8 cellular contexts compared by ENCODE assay signal in the genomic region with DNA sequence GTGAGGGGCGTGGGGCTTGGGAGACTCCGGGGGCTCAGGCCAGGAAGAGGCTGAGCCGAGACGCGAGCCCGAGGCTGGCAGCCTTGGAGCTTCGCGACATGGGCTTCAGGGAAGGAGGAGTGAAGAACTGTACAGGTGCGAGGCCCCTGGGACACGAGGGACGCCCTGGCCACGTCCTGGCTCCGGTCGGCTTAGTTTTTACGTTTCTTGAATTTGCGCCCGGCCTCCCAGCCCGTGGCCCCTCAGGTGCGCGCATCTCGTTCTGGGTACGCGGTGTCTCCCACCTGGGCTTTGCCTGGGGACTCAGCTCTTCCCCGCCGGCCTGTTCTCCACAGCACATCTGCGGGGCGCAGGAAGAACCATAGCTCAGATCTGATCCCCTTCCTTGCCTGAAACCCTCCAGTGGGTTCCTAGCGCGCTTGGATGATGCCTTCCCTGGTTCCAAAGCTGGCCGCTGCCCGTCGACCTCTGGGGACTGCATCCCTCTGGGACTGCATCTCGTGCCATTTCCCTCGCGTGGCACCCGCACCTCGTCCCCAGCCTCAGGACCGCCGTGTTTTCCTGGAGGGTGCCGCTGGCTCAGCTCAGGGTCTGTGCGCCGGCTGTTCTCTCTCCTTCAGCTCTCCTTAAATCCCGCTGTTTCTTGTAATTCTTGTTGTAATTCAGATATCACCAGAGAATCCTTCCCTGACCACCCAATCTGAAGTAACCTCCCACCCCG. TPM values are rescaled to one million over a fixed set of nuclear protein-coding genes. Genes with fewer than 3 reads are reported as not detected.
DNase-seq lines count a peak whose midpoint lies in the region; ATAC-seq and TF ChIP-seq lines count a peak whose summit lies in the region.

No MANE protein-coding gene starts in this region.

- no peak for DNase-seq in CD4-positive, alpha-beta memory T cell
- no peak for DNase-seq in PC-9
- DNase-seq in OCI-M2 (lab: John Stamatoyannopoulos, UW; ENCODE audit: unreplicated experiment), result no peak
- DNase-seq in H4 (ENCODE audit: low spot score), result no peak

- H3K4me3 Mint-ChIP-seq in CD4-positive, alpha-beta memory T cell, result peak overlapping the region; percentile 91 to 98 (median 96)

- H3K27ac Mint-ChIP-seq in CD4-positive, alpha-beta memory T cell, result peak overlapping the region; percentile 29 to 91 (median 78)

- peak overlapping the region; percentile 96 for H3K4me2 ChIP-seq in PC-9

- H3K4me1 ChIP-seq in CD4-positive, alpha-beta memory T cell (ENCODE audit: insufficient read depth, low read length), result peaks cover 18% of the 10 kb centered on the region
- H3K4me1 ChIP-seq in PC-9 (replicated peaks; ENCODE audit: insufficient read depth) (peaks cover 20% of the 10 kb centered on the region), esophagus (ENCODE audit: control insufficient read depth in 2 of 2, insufficient read depth in 2 of 2, low read length in 1 of 2) (peaks cover 2 to 3% of the 10 kb centered on the region in 2 donors), neuron (ENCODE audit: insufficient read depth, low read length) (peaks cover 6% of the 10 kb centered on the region)

- peak overlapping the region; percentile 34 to 81 for H3K4me3 ChIP-seq in CD4-positive, alpha-beta memory T cell (ENCODE audit: low read length in 2 of 2)
- H3K4me3 ChIP-seq in PC-9, result peak overlapping the region; percentile 69
- peak overlapping the region; percentile 73 to 96 for H3K4me3 ChIP-seq in esophagus (ENCODE audit: low read depth in 1 of 2, low read length in 2 of 2)
- peak overlapping the region; percentile 75 for H3K4me3 ChIP-seq in neuron (ENCODE audit: low read length)

- no peaks in the 10 kb centered on the region for H4K20me1 ChIP-seq in PC-9 (ENCODE audit: insufficient read depth)

- no peaks in the 10 kb centered on the region for H3K9me3 ChIP-seq in CD4-positive, alpha-beta memory T cell (ENCODE audit: control insufficient read depth in 1 of 2, low read length in 2 of 2)
- no peaks in the 10 kb centered on the region for H3K9me3 ChIP-seq in PC-9 (ENCODE audit: insufficient read depth, low read depth)
- H3K9me3 ChIP-seq in esophagus (ENCODE audit: control insufficient read depth in 2 of 2, insufficient read depth in 1 of 2, low read depth in 1 of 2, low read length in 1 of 2), result no peaks in the 10 kb centered on the region
- no peaks in the 10 kb centered on the region for H3K9me3 ChIP-seq in neuron (ENCODE audit: low read length)

- H3K9me3 Mint-ChIP-seq in CD4-positive, alpha-beta memory T cell, result peaks cover 0 to 2% (median 0%) of the 10 kb centered on the region in 8 donors

- no peak for TF ChIP-seq CTCF in PC-9 (conservative IDR thresholded peaks at IDR 0.05)

- peaks cover 8 to 23% of the 10 kb centered on the region in 2 donors for H3K27me3 Mint-ChIP-seq in CD4-positive, alpha-beta memory T cell

- intact Hi-C loops in CD4-positive, alpha-beta memory T cell (cut with micrococcal nuclease), result loop anchor here (1.0 to 10.0 kb wide), 8 partner anchors 49 to 1107 kb away; a partner anchor contains a TSS
- intact Hi-C loops in PC-9 (cut with micrococcal nuclease; ENCODE audit: unreplicated experiment), result loop anchor here (5.0 kb wide), 1 partner anchor 782 kb away; no protein-coding TSS in a partner anchor

- no peaks in the 10 kb centered on the region for H3K9me2 ChIP-seq in PC-9 (ENCODE audit: insufficient read depth)

- ATAC-seq in GM19455 (IDR thresholded peaks at IDR 0.05; ENCODE audit: unreplicated experiment) (peak; percentile 22), HG03196 (IDR thresholded peaks at IDR 0.05; ENCODE audit: unreplicated experiment) (no peak)

- no peaks in the 10 kb centered on the region for H3F3A ChIP-seq in PC-9 (ENCODE audit: insufficient read depth, low read depth)

- H2AFZ ChIP-seq in PC-9, result peak overlapping the region; percentile 92
- H2AFZ ChIP-seq in neuron (ENCODE audit: low read depth, low read length), result peak overlapping the region; percentile 33

- H3K27ac ChIP-seq in CD4-positive, alpha-beta memory T cell (ENCODE audit: low read depth, low read length), result peak overlapping the region; percentile 49
- H3K27ac ChIP-seq in PC-9 (no peak overlapping the region), esophagus (ENCODE audit: low read depth in 2 of 2, low read length in 1 of 2) (no peak overlapping the region)

- peaks cover 10 to 26% (median 17%) of the 10 kb centered on the region in 4 donors for H3K4me1 Mint-ChIP-seq in CD4-positive, alpha-beta memory T cell

- no peaks in the 10 kb centered on the region for H3K27me3 ChIP-seq in CD4-positive, alpha-beta memory T cell (ENCODE audit: insufficient read depth, low read length)
- no peaks in the 10 kb centered on the region for H3K27me3 ChIP-seq in PC-9 (ENCODE audit: insufficient read depth, low read depth)
- no peaks in the 10 kb centered on the region for H3K27me3 ChIP-seq in esophagus (ENCODE audit: control insufficient read depth in 1 of 2, insufficient read depth in 2 of 2, low read length in 2 of 2)
- H3K27me3 ChIP-seq in neuron (ENCODE audit: insufficient read depth, low read length), result no peaks in the 10 kb centered on the region

- BruUV-seq in PC-9 (replicated peaks; lab: Mats Ljungman, UMichigan), result no TSS peak

- H3K79me2 ChIP-seq in PC-9 (ENCODE audit: low read depth), result peaks cover 52% of the 10 kb centered on the region

- no peaks in the 10 kb centered on the region for H3K36me3 ChIP-seq in CD4-positive, alpha-beta memory T cell (ENCODE audit: insufficient read depth, low read length)
- H3K36me3 ChIP-seq in PC-9 (ENCODE audit: low read depth) (no peaks in the 10 kb centered on the region), esophagus (ENCODE audit: control insufficient read depth in 2 of 2, insufficient read depth in 2 of 2, low read length in 1 of 2) (no peaks in the 10 kb centered on the region), neuron (ENCODE audit: insufficient read depth, low read length) (no peaks in the 10 kb centered on the region)

- peaks cover 8 to 14% of the 10 kb centered on the region in 2 donors for H3K36me3 Mint-ChIP-seq in CD4-positive, alpha-beta memory T cell

- WGBS in esophagus, 2 donors, result 9 to 10% methylated on average over 44 of the region's 44 CpGs

- POLR2A ChIA-PET in CD4-positive, alpha-beta memory T cell (lab: Charles Lee; ENCODE audit: partially characterized antibody), result interaction anchor here (0.7 kb wide), 1 partner anchor 278 kb away, joined by 4 read pairs; a partner anchor contains a TSS
- POLR2A ChIA-PET in PC-9 (lab: Charles Lee; ENCODE audit: unreplicated experiment), result interaction anchor here (0.7 kb wide), 1 partner anchor 1034 kb away, joined by 3 read pairs; no protein-coding TSS in a partner anchor

- CTCF ChIA-PET in CD4-positive, alpha-beta memory T cell (lab: Charles Lee; ENCODE audit: partially characterized antibody), result interaction anchor here (0.6 to 2.8 kb wide), 5 partner anchors 10 to 624 kb away, joined by 3 to 14 read pairs (median 3); a partner anchor contains a TSS
- CTCF ChIA-PET in PC-9 (lab: Charles Lee), result interaction anchor here (0.5 to 0.9 kb wide), 3 partner anchors 20 to 399 kb away, joined by 3 read pairs; no protein-coding TSS in a partner anchor

RNA-seq across cellular contexts. Expression of a gene that starts 0.6 kb away (rescaled TPM):
- total RNA-seq in CD4-positive, alpha-beta memory T cell, result 1 to 10 TPM; 7.3 to 8.9 TPM
- polyA plus RNA-seq in CD4-positive, alpha-beta memory T cell, result 10 to 100 TPM; 11.5 to 12.3 TPM
- 47.7 and 48.2 TPM in 2 replicates for total RNA-seq in PC-9 (2021)
- polyA plus RNA-seq in esophagus, result 10 to 100 TPM in 1 of 2 donors, 1 to 10 TPM in 1; 7.0 to 11.9 TPM
- 12.5 and 16.5 TPM in 2 replicates for total RNA-seq in H4 (2014; rRNA removed; shearing (Covaris generic))

RNA-seq across cellular contexts. Expression of a gene that starts 49.7 kb away (rescaled TPM):
- under 1 TPM; 0.87 to 0.97 TPM for total RNA-seq in CD4-positive, alpha-beta memory T cell
- 1 to 10 TPM in 1 of 2 donors, under 1 TPM in 1; 0.77 to 1.0 TPM for polyA plus RNA-seq in CD4-positive, alpha-beta memory T cell
- 22.5 and 27.8 TPM in 2 replicates for total RNA-seq in PC-9 (2021)
- polyA plus RNA-seq in esophagus, result 1 to 10 TPM; 4.3 to 5.5 TPM
- 11.6 and 14.4 TPM in 2 replicates for total RNA-seq in H4 (2014; rRNA removed; shearing (Covaris generic))
